In the genomic region with DNA sequence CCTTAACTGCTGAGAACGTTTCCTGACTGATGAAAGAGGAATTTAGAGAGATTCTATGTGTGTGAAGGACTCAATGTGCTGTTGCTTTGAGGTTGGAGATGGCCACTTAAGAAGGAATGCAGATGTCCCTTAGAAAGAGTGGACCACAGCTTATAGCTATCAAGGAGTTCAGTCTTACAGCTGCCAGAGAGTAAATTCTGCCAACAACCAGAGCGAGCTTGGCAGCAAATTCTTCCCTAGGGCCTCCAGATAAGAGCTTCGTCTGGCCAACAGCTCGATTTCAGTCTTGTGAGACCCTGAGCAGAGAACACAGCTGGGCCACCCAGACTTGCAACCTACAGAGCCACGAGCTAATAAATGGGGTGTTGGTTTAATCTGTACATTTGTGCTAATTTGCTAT, we compare ENCODE assay signal across 18 cellular contexts. TPM values are rescaled to one million over a fixed set of nuclear protein-coding genes. Genes with fewer than 3 reads are reported as not detected.
DNase-seq lines count a peak whose midpoint lies in the region; ATAC-seq and TF ChIP-seq lines count a peak whose summit lies in the region.
"Had no signal": no experiment of that assay in that cellular context is flagged by ENCODE, and none has a peak within 500 bp of the region (broad histone marks: within the 10 kb centered on the region; RNA-seq: fewer than 3 reads in every experiment).

No MANE protein-coding gene starts in this region.

- H3K36me3 ChIP-seq in BE2C (no peaks in the 10 kb centered on the region), cardiac muscle cell (no peaks in the 10 kb centered on the region)
- H3K36me3 ChIP-seq: BLaER1 treated with 17β-estradiol and CSF1 and Interleukin-3, amounts not matched to agents 10 nM and 100 nM had no signal

- 0 out of 2 replicates have a peak, but pooled peaks cover 3% of the 10 kb centered on the region for H3K4me1 ChIP-seq in BE2C
- H3K4me1 ChIP-seq in cardiac muscle cell (ENCODE audit: low read depth) = no peaks in the 10 kb centered on the region
- H3K4me1 ChIP-seq: BLaER1 treated with 17β-estradiol and CSF1 and Interleukin-3, amounts not matched to agents 10 nM and 100 nM had no signal

- H3K27me3 ChIP-seq in BE2C = no peaks in the 10 kb centered on the region
- no peaks in the 10 kb centered on the region for H3K27me3 ChIP-seq in cardiac muscle cell

- no peak for ATAC-seq in esophagus mucosa

- H3K4me3 ChIP-seq in BE2C (ENCODE audit: low read depth, low read length) = no peak overlapping the region
- no peak overlapping the region for H3K4me3 ChIP-seq in cardiac muscle cell
- H3K4me3 ChIP-seq: BLaER1 treated with 17β-estradiol and CSF1 and Interleukin-3, amounts not matched to agents 10 nM and 100 nM; GM23338 had no signal

- H3K9me3 ChIP-seq in BE2C = no peaks in the 10 kb centered on the region
- H3K9me3 ChIP-seq in cardiac muscle cell (ENCODE audit: low read depth) = peaks cover 3% of the 10 kb centered on the region
- H3K9me3 ChIP-seq: BLaER1 treated with 17β-estradiol and CSF1 and Interleukin-3, amounts not matched to agents 10 nM and 100 nM; Caco-2; SK-N-SH had no signal

- H3K27ac ChIP-seq in cardiac muscle cell = no peak overlapping the region
- H3K27ac ChIP-seq: BLaER1 treated with 17β-estradiol and CSF1 and Interleukin-3, amounts not matched to agents 10 nM and 100 nM had no signal

- no peak for TF ChIP-seq CTCF in BE2C (IDR thresholded peaks at IDR 0.05; ENCODE audit: low read depth, low read length)
- TF ChIP-seq CTCF in cardiac muscle cell (IDR thresholded peaks at IDR 0.05; ENCODE audit: low read depth, low read length) = no peak

- peak; percentile 8 for DNase-seq in BE2C
- DNase-seq in NCI-H524 treated with DMSO at 0.1 percent for 48 hours (lab: John Stamatoyannopoulos, UW) = peak; percentile 75
- DNase-seq in cardiac muscle cell (ENCODE audit: low read depth in 1 of 2, low spot score in 1 of 2) = peak; percentile 31 to 83
- DNase-seq in islet precursor cell = peak; percentile 56
- no peak for DNase-seq in activated effector memory CD4-positive, alpha-beta T cell treated with anti-CD3 and anti-CD28 coated beads, Interleukin-2, amount 50 U/mL, for 16 hours
- no peak for DNase-seq in NCI-H226
- no peak for DNase-seq in H4 (ENCODE audit: low spot score)
- DNase-seq: CD4-positive, alpha-beta memory T cell; DMS153; KG1; NCI-H1436; NCI-H187 treated with DMSO at 0.1 percent for 48 hours; NCI-H2107; SK-N-SH had no signal

RNA-seq across cellular contexts. Expression of a gene that starts 21.8 kb away (rescaled TPM):
- polyA plus RNA-seq in BE2C (2012; ENCODE audit: insufficient read depth, insufficient read length, low read depth) = 2.2 TPM
- total RNA-seq in cardiac muscle cell (41.2 and 63.9 TPM in 2 replicates), esophagus mucosa (18.3 TPM)
- polyA plus RNA-seq in cardiac muscle cell = 34.6 and 56.1 TPM in 2 replicates
- 9.1 and 14.3 TPM in 2 replicates for total RNA-seq in H4 (2014; rRNA removed; shearing (Covaris generic))
- total RNA-seq: CD4-positive, alpha-beta memory T cell had no signal
- polyA plus RNA-seq: CD4-positive, alpha-beta memory T cell had no signal

Comparison
In these comparisons a context has a peak if more than half of its experiments do, and no peak if none do; other contexts are left out.
1. DNase-seq: peak in BE2C (single experiment), NCI-H524 treated with DMSO at 0.1 percent for 48 hours (single experiment), cardiac muscle cell (2 of 2) and islet precursor cell (single experiment); none in activated effector memory CD4-positive, alpha-beta T cell treated with anti-CD3 and anti-CD28 coated beads, Interleukin-2, amount 50 U/mL, for 16 hours (single experiment), NCI-H226 (single experiment) and H4 (single experiment).